In genomic region chr14:100375963-100376735, GRCh38 we compare ENCODE assay signal across 1 cellular context.
TF ChIP-seq lines count a peak whose summit lies in the region.

Gene WDR25, plus strand, starts transcription at chr14:100376485.

TF ChIP-seq in K562, 482 proteins besides CTCF, POLR2A, EP300 and RAD21 (continued from another document and continues in another):
- TF ChIP-seq PREB (CRISPR knock-in tag; IDR thresholded peaks at IDR 0.05): no peak
- TF ChIP-seq CHD2 (IDR thresholded peaks at IDR 0.05; ENCODE audit: low read depth, low read length): peak; percentile 70; the same call in 1 of the 2 replicates
- peak in 1 of 3 experiments; percentile 68 for TF ChIP-seq YY1 (IDR thresholded peaks at IDR 0.05; ENCODE audit: borderline replicate concordance in 1 of 3, control insufficient read depth in 1 of 3, extremely low read depth in 1 of 3, insufficient read depth in 3 of 3, insufficient read length in 1 of 3, insufficient replicate concordance in 2 of 3, low read depth in 1 of 3, low read length in 2 of 3)
- no peak for TF ChIP-seq ZBED1 (IDR thresholded peaks at IDR 0.05)
- TF ChIP-seq ZNF696 (CRISPR knock-in tag; conservative IDR thresholded peaks at IDR 0.05): no peak
- TF ChIP-seq FUS (optimal IDR thresholded peaks at IDR 0.05; ENCODE audit: low read depth, low read length): peak; percentile 57
- TF ChIP-seq ZFPM2 (CRISPR knock-in tag; IDR thresholded peaks at IDR 0.05): no peak
- TF ChIP-seq ZBTB1 (CRISPR knock-in tag; IDR thresholded peaks at IDR 0.05; ENCODE audit: borderline replicate concordance, low read depth): no peak
- 0 out of 2 replicates have a peak, but pooled peaks have one; percentile 56 for TF ChIP-seq ZBTB49 (CRISPR knock-in tag; IDR thresholded peaks at IDR 0.05; ENCODE audit: borderline replicate concordance)
- TF ChIP-seq CC2D1A (IDR thresholded peaks at IDR 0.05): no peak
- no peak for TF ChIP-seq ZNF316 (IDR thresholded peaks at IDR 0.05)
- TF ChIP-seq POLR2G (IDR thresholded peaks at IDR 0.05; ENCODE audit: low read depth, low read length): peak; percentile 99
- TF ChIP-seq POLR3A (IDR thresholded peaks at IDR 0.05; ENCODE audit: borderline replicate concordance, extremely low read depth, insufficient read depth, insufficient read length): no peak
- TF ChIP-seq ZNF12 (CRISPR knock-in tag; IDR thresholded peaks at IDR 0.05): 0 out of 2 replicates have a peak, but pooled peaks have one; percentile 6
- TF ChIP-seq BRD9 (IDR thresholded peaks at IDR 0.05; ENCODE audit: low read depth, partially characterized antibody): peak; percentile 44
- TF ChIP-seq FOXJ2 (tag; IDR thresholded peaks at IDR 0.05): 0 out of 2 replicates have a peak, but pooled peaks have one; percentile 65
- no peak for TF ChIP-seq TAF15 (IDR thresholded peaks at IDR 0.05; ENCODE audit: low read depth, low read length)
- no peak for TF ChIP-seq JUN (IDR thresholded peaks at IDR 0.05; ENCODE audit: borderline replicate concordance, low read depth, low read length)
- no peak for TF ChIP-seq JUN (CRISPR knock-in tag; IDR thresholded peaks at IDR 0.05; ENCODE audit: borderline replicate concordance)
- no peak for TF ChIP-seq E2F3 (CRISPR knock-in tag; IDR thresholded peaks at IDR 0.05)
- no peak for TF ChIP-seq ZNF699 (CRISPR knock-in tag; IDR thresholded peaks at IDR 0.05; ENCODE audit: insufficient replicate concordance)
- peak; percentile 98 for TF ChIP-seq SP1 (CRISPR knock-in tag; IDR thresholded peaks at IDR 0.05)
- no peak for TF ChIP-seq ZNF282 (CRISPR knock-in tag; IDR thresholded peaks at IDR 0.05)
- TF ChIP-seq E2F8 (IDR thresholded peaks at IDR 0.05; ENCODE audit: low read depth, partially characterized antibody): peak; percentile 82
- TF ChIP-seq RBM17 (IDR thresholded peaks at IDR 0.05; ENCODE audit: borderline replicate concordance, low read depth, low read length): no peak
- peak; percentile 79 for TF ChIP-seq ASH1L (IDR thresholded peaks at IDR 0.05; ENCODE audit: borderline replicate concordance, low read depth, partially characterized antibody)
- TF ChIP-seq ESRRA (IDR thresholded peaks at IDR 0.05; ENCODE audit: borderline replicate concordance, low read depth): peak; percentile 53; the same call in 1 of the 2 replicates
- TF ChIP-seq HMG20A (CRISPR knock-in tag; conservative IDR thresholded peaks at IDR 0.05): no peak
- no peak for TF ChIP-seq MEF2A (IDR thresholded peaks at IDR 0.05; ENCODE audit: control insufficient read depth, low read depth, low read length)
- no peak; the same call in 1 of the 2 replicates for TF ChIP-seq XRCC5 (IDR thresholded peaks at IDR 0.05; ENCODE audit: low read depth, low read length)
- TF ChIP-seq HMGN3 (IDR thresholded peaks at IDR 0.05; ENCODE audit: borderline replicate concordance, extremely low read depth, insufficient read length, low read depth, low read length): peak; percentile 54
- peak; percentile 53; the same call in 1 of the 2 replicates for TF ChIP-seq PHF8 (IDR thresholded peaks at IDR 0.05; ENCODE audit: borderline replicate concordance, low read length)
- no peak for TF ChIP-seq HMG20B (CRISPR knock-in tag; IDR thresholded peaks at IDR 0.05)
- 0 out of 4 replicates have a peak, but pooled peaks of 1 of the 2 experiments have one; percentile 33 for TF ChIP-seq RCOR1 (IDR thresholded peaks at IDR 0.05; ENCODE audit: borderline replicate concordance in 1 of 2, low read depth in 2 of 2, low read length in 2 of 2)
- TF ChIP-seq CBX8 (IDR thresholded peaks at IDR 0.05; ENCODE audit: borderline replicate concordance, extremely low read depth, low read depth, low read length, poor library complexity, severe bottlenecking): no peak
- TF ChIP-seq ZNF668 (CRISPR knock-in tag; IDR thresholded peaks at IDR 0.05): no peak
- no peak for TF ChIP-seq ZNF398 (CRISPR knock-in tag; IDR thresholded peaks at IDR 0.05)
- peak in 1 of 2 experiments; percentile 46; a peak in 2 of 4 replicates for TF ChIP-seq SRF (CRISPR knock-in tag; IDR thresholded peaks at IDR 0.05)
- no peak for TF ChIP-seq NCOA4 (IDR thresholded peaks at IDR 0.05; ENCODE audit: partially characterized antibody)
- TF ChIP-seq ZFP36 (IDR thresholded peaks at IDR 0.05; ENCODE audit: low read depth, low read length, partially characterized antibody): no peak
- TF ChIP-seq ATF7 (IDR thresholded peaks at IDR 0.05): peak; percentile 72
- TF ChIP-seq KDM1A (IDR thresholded peaks at IDR 0.05): no peak
- TF ChIP-seq AFF1 (IDR thresholded peaks at IDR 0.05; ENCODE audit: low read depth in 1 of 2, partially characterized antibody in 2 of 2): no peak
- TF ChIP-seq ZNF41 (CRISPR knock-in tag; conservative IDR thresholded peaks at IDR 0.05): no peak
- no peak for TF ChIP-seq ARID2 (IDR thresholded peaks at IDR 0.05)
- no peak for TF ChIP-seq ZNF449 (CRISPR knock-in tag; IDR thresholded peaks at IDR 0.05)
- TF ChIP-seq ZNF511 (CRISPR knock-in tag; IDR thresholded peaks at IDR 0.05): no peak
- no peak for TF ChIP-seq DPF2 (IDR thresholded peaks at IDR 0.05)
- no peak for TF ChIP-seq YBX1 (IDR thresholded peaks at IDR 0.05)
- peak; percentile 40 for TF ChIP-seq HNRNPLL (IDR thresholded peaks at IDR 0.05; ENCODE audit: low read depth, low read length, poor library complexity, severe bottlenecking)
- TF ChIP-seq RBM14 (IDR thresholded peaks at IDR 0.05; ENCODE audit: borderline replicate concordance, insufficient read depth, low read depth, low read length): no peak
- no peak for TF ChIP-seq ZNF551 (CRISPR knock-in tag; IDR thresholded peaks at IDR 0.05)
- no peak for TF ChIP-seq DMBX1 (CRISPR knock-in tag; IDR thresholded peaks at IDR 0.05; ENCODE audit: borderline replicate concordance)
- TF ChIP-seq SPI1 (IDR thresholded peaks at IDR 0.05; ENCODE audit: borderline replicate concordance, low read depth, low read length): peak; percentile 52; the same call in 1 of the 2 replicates
- no peak for TF ChIP-seq ETS2 (tag; IDR thresholded peaks at IDR 0.05; ENCODE audit: borderline replicate concordance, poor library complexity, severe bottlenecking)
- TF ChIP-seq SRSF7 (optimal IDR thresholded peaks at IDR 0.05; ENCODE audit: low read depth, low read length): no peak
